Comparison of ENCODE assay signal across 8 cellular contexts in genomic region chr17:82497483-82498405, GRCh38. TPM values are rescaled to one million over a fixed set of nuclear protein-coding genes. Genes with fewer than 3 reads are reported as not detected.
DNase-seq lines count a peak whose midpoint lies in the region; ATAC-seq and TF ChIP-seq lines count a peak whose summit lies in the region.

No MANE protein-coding gene starts in this region.

- H2AFZ ChIP-seq in GM23338 = peak overlapping the region; percentile 98

- H3K4me3 ChIP-seq in GM23338 (peak overlapping the region; percentile 64), fibroblast of pulmonary artery (replicated peaks; ENCODE audit: low read depth, low read length) (peak overlapping the region; percentile 54), neutrophil (ENCODE audit: low read depth in 1 of 2, low read length in 1 of 2) (peak overlapping the region; percentile 78 to 88)

- H3K9me3 ChIP-seq in neutrophil = no peaks in the 10 kb centered on the region

- peaks cover 8% of the 10 kb centered on the region; the same call in 2 of the 3 replicates for H3K4me1 Mint-ChIP-seq in GM23338
- peaks cover 29% of the 10 kb centered on the region for H3K4me1 Mint-ChIP-seq in activated T-helper 1 cell treated with anti-CD3 and anti-CD28 coated beads, Interleukin-12 subunit alpha, Interleukin-12 subunit beta, Interleukin-2, Interleukin-4 antibody, amounts not matched to agents 30 ng/mL and 10 ng/mL and 1 ng/mL, durations not matched to agents 14 hours and 24 hours and 36 hours (ENCODE audit: low read depth)

- H3K4me2 ChIP-seq in GM23338 = peak overlapping the region; percentile 87

- H3K27ac Mint-ChIP-seq in GM23338 = peak overlapping the region; percentile 48; the same call in 1 of the 2 replicates
- peak overlapping the region; percentile 81 for H3K27ac Mint-ChIP-seq in activated T-helper 1 cell treated with anti-CD3 and anti-CD28 coated beads, Interleukin-12 subunit alpha, Interleukin-12 subunit beta, Interleukin-2, Interleukin-4 antibody, amounts not matched to agents 30 ng/mL and 10 ng/mL and 1 ng/mL, durations not matched to agents 14 hours and 24 hours and 36 hours

- DNase-seq in D341Med (ENCODE audit: low spot score) = peak; percentile 89
- DNase-seq in GM23338 (ENCODE audit: low spot score) = peak; percentile 59
- peak; percentile 16 for DNase-seq in NCI-H526 treated with DMSO at 0.1 percent for 48 hours (lab: John Stamatoyannopoulos, UW)
- peak; percentile 29 for DNase-seq in activated T-helper 1 cell treated with anti-CD3 and anti-CD28 coated beads, Interleukin-12 subunit alpha, Interleukin-12 subunit beta, Interleukin-2, Interleukin-4 antibody, amounts not matched to agents 30 ng/mL and 10 ng/mL and 1 ng/mL, durations not matched to agents 14 hours and 24 hours and 36 hours (ENCODE audit: low spot score)
- DNase-seq in fibroblast of pulmonary artery (ENCODE audit: low read depth) = peak; percentile 38
- DNase-seq in GDM1 (lab: John Stamatoyannopoulos, UW) = no peak
- DNase-seq in kidney glomerular epithelial cell (lab: John Stamatoyannopoulos, UW) = no peak

- H4K20me1 ChIP-seq in GM23338 (replicated peaks; ENCODE audit: insufficient read depth) = no peaks in the 10 kb centered on the region

- H3K36me3 ChIP-seq in GM23338 (ENCODE audit: insufficient read depth) (no peaks in the 10 kb centered on the region), neutrophil (no peaks in the 10 kb centered on the region)

- intact Hi-C loops in activated T-helper 1 cell treated with anti-CD3 and anti-CD28 coated beads, Interleukin-12 subunit alpha, Interleukin-12 subunit beta, Interleukin-2, Interleukin-4 antibody, amounts not matched to agents 30 ng/mL and 10 ng/mL and 1 ng/mL, durations not matched to agents 14 hours and 24 hours and 36 hours (cut with micrococcal nuclease) = loop anchor here (1.0 kb wide), 1 partner anchor 22 kb away; the partner anchor contains the start of gene FOXK2

- H3K79me2 ChIP-seq in GM23338 (replicated peaks; ENCODE audit: insufficient read depth) = no peaks in the 10 kb centered on the region

- H3K4me1 ChIP-seq in GM23338 (ENCODE audit: insufficient read depth) = peaks cover 17% of the 10 kb centered on the region
- peaks cover 19 to 22% of the 10 kb centered on the region in 2 experiments for H3K4me1 ChIP-seq in neutrophil (ENCODE audit: control insufficient read depth in 1 of 2, insufficient read depth in 1 of 2, low read depth in 1 of 2, low read length in 1 of 2)

- peak; percentile 10 for ATAC-seq in GM23338

- no peaks in the 10 kb centered on the region for H3K9me2 ChIP-seq in GM23338 (ENCODE audit: insufficient read depth)

- H3K27ac ChIP-seq in GM23338 (ENCODE audit: low read depth) (no peak overlapping the region), neutrophil (peak overlapping the region; percentile 83)

- peaks cover 6% of the 10 kb centered on the region; the same call in 2 of the 3 replicates for H3K9me3 Mint-ChIP-seq in GM23338
- no peaks in the 10 kb centered on the region for H3K9me3 Mint-ChIP-seq in activated T-helper 1 cell treated with anti-CD3 and anti-CD28 coated beads, Interleukin-12 subunit alpha, Interleukin-12 subunit beta, Interleukin-2, Interleukin-4 antibody, amounts not matched to agents 30 ng/mL and 10 ng/mL and 1 ng/mL, durations not matched to agents 14 hours and 24 hours and 36 hours

- peak overlapping the region; percentile 79 for H3K4me3 Mint-ChIP-seq in GM23338
- H3K4me3 Mint-ChIP-seq in activated T-helper 1 cell treated with anti-CD3 and anti-CD28 coated beads, Interleukin-12 subunit alpha, Interleukin-12 subunit beta, Interleukin-2, Interleukin-4 antibody, amounts not matched to agents 30 ng/mL and 10 ng/mL and 1 ng/mL, durations not matched to agents 14 hours and 24 hours and 36 hours = peak overlapping the region; percentile 82

- peaks cover 6% of the 10 kb centered on the region; the same call in 1 of the 3 replicates for H3K36me3 Mint-ChIP-seq in GM23338 (ENCODE audit: low read depth)
- H3K36me3 Mint-ChIP-seq in activated T-helper 1 cell treated with anti-CD3 and anti-CD28 coated beads, Interleukin-12 subunit alpha, Interleukin-12 subunit beta, Interleukin-2, Interleukin-4 antibody, amounts not matched to agents 30 ng/mL and 10 ng/mL and 1 ng/mL, durations not matched to agents 14 hours and 24 hours and 36 hours (ENCODE audit: low read depth) = no peaks in the 10 kb centered on the region

- TF ChIP-seq CTCF in GM23338 (conservative IDR thresholded peaks at IDR 0.05; ENCODE audit: low read depth in 2 of 2) = no peak
- no peak for TF ChIP-seq CTCF in fibroblast of pulmonary artery (IDR thresholded peaks at IDR 0.05; ENCODE audit: low read length, missing control alignments)
- no peak for TF ChIP-seq CTCF in neutrophil (IDR thresholded peaks at IDR 0.05)

- H3K27me3 Mint-ChIP-seq in GM23338 (ENCODE audit: insufficient read depth, low read depth, poor library complexity) = peaks cover 43% of the 10 kb centered on the region
- H3K27me3 Mint-ChIP-seq in activated T-helper 1 cell treated with anti-CD3 and anti-CD28 coated beads, Interleukin-12 subunit alpha, Interleukin-12 subunit beta, Interleukin-2, Interleukin-4 antibody, amounts not matched to agents 30 ng/mL and 10 ng/mL and 1 ng/mL, durations not matched to agents 14 hours and 24 hours and 36 hours (ENCODE audit: insufficient read depth) = peaks cover 5% of the 10 kb centered on the region

- H3F3A ChIP-seq in GM23338 (replicated peaks; ENCODE audit: low read depth) = peaks cover 24% of the 10 kb centered on the region

- peaks cover 28% of the 10 kb centered on the region for H3K27me3 ChIP-seq in GM23338 (ENCODE audit: insufficient read depth)
- H3K27me3 ChIP-seq in neutrophil = no peaks in the 10 kb centered on the region

TF ChIP-seq in GM23338, 12 proteins besides CTCF, POLR2A, EP300 and RAD21 (continues in another document):
- TF ChIP-seq REST (IDR thresholded peaks at IDR 0.05; ENCODE audit: unreplicated experiment) = no peak
- no peak for TF ChIP-seq CREB1 (CRISPR knock-in tag; IDR thresholded peaks at IDR 0.05; ENCODE audit: low read depth)
- peak; percentile 61 for TF ChIP-seq EZH2 (IDR thresholded peaks at IDR 0.05; ENCODE audit: low read depth, unreplicated experiment)
- no peak for TF ChIP-seq ETS1 (IDR thresholded peaks at IDR 0.05)

RNA-seq across cellular contexts. Expression of gene FOXK2, which starts 21.8 kb away (rescaled TPM):
- 62.4 and 66.0 TPM in 2 replicates for total RNA-seq in GM23338 (2014; rRNA removed; shearing (Covaris generic))
- polyA plus RNA-seq in GM23338 (2016; fragmentation: Nextera tagmentation; extraction: Ambion mirVana) = 12.2 and 12.3 TPM in 2 replicates
- total RNA-seq in activated T-helper 1 cell treated with anti-CD3 and anti-CD28 coated beads, Interleukin-12 subunit alpha, Interleukin-12 subunit beta, Interleukin-2, Interleukin-4 antibody, amounts not matched to agents 30 ng/mL and 10 ng/mL and 1 ng/mL, durations not matched to agents 14 hours and 24 hours and 36 hours = 97.7 and 98.1 TPM in 2 replicates

RNA-seq across cellular contexts. Expression of gene NARF, which starts 39.2 kb away (rescaled TPM):
- 66.1 and 83.8 TPM in 2 replicates for total RNA-seq in GM23338 (2014; rRNA removed; shearing (Covaris generic))
- polyA plus RNA-seq in GM23338 (2016; fragmentation: Nextera tagmentation; extraction: Ambion mirVana) = 67.1 and 69.5 TPM in 2 replicates
- 99.0 and 103 TPM in 2 replicates for total RNA-seq in activated T-helper 1 cell treated with anti-CD3 and anti-CD28 coated beads, Interleukin-12 subunit alpha, Interleukin-12 subunit beta, Interleukin-2, Interleukin-4 antibody, amounts not matched to agents 30 ng/mL and 10 ng/mL and 1 ng/mL, durations not matched to agents 14 hours and 24 hours and 36 hours

RNA-seq across cellular contexts. Expression of gene CYBC1, which starts 47.2 kb away (rescaled TPM):
- total RNA-seq in GM23338 (2014; rRNA removed; shearing (Covaris generic)) = 61.2 and 72.4 TPM in 2 replicates
- polyA plus RNA-seq in GM23338 (2016; fragmentation: Nextera tagmentation; extraction: Ambion mirVana) = 22.5 and 24.7 TPM in 2 replicates
- 253 and 257 TPM in 2 replicates for total RNA-seq in activated T-helper 1 cell treated with anti-CD3 and anti-CD28 coated beads, Interleukin-12 subunit alpha, Interleukin-12 subunit beta, Interleukin-2, Interleukin-4 antibody, amounts not matched to agents 30 ng/mL and 10 ng/mL and 1 ng/mL, durations not matched to agents 14 hours and 24 hours and 36 hours

Comparison
In these comparisons a context has a peak if more than half of its experiments do, and no peak if none do; other contexts are left out.
1. DNase-seq: peak in D341Med (single experiment), GM23338 (single experiment), NCI-H526 treated with DMSO at 0.1 percent for 48 hours (single experiment), activated T-helper 1 cell treated with anti-CD3 and anti-CD28 coated beads, Interleukin-12 subunit alpha, Interleukin-12 subunit beta, Interleukin-2, Interleukin-4 antibody, amounts not matched to agents 30 ng/mL and 10 ng/mL and 1 ng/mL, durations not matched to agents 14 hours and 24 hours and 36 hours (single experiment) and fibroblast of pulmonary artery (single experiment); none in GDM1 (single experiment) and kidney glomerular epithelial cell (single experiment).
2. Peak in every context shown above with its lines, with median percentiles within 50 percentile points of each other: H3K4me3 ChIP-seq.